In the genomic region with DNA sequence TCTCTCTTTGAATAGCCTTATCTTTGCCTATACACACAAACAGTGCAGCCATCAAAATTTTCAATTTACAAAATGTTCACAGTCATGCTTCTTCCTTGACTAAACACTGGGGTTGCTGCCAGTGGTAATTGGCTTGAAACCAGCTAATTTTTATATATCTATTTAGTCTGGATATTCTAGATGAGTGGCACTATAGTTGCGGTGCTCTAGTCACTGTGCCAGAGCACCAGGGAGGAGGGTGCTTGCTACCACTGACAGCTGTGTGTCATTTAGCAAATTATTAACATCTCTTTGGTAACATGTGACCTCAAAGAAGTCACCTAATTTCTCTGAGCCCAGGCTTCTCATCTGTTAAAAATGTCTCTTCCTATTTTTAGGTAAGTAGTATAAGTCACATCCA, we compare ENCODE assay signal across 1 cellular context.
TF ChIP-seq lines count a peak whose summit lies in the region.

No MANE protein-coding gene starts in this region.

TF ChIP-seq in A549, 52 proteins besides CTCF, POLR2A, EP300 and RAD21 (continued from another document):
- TF ChIP-seq, protein P1, sequence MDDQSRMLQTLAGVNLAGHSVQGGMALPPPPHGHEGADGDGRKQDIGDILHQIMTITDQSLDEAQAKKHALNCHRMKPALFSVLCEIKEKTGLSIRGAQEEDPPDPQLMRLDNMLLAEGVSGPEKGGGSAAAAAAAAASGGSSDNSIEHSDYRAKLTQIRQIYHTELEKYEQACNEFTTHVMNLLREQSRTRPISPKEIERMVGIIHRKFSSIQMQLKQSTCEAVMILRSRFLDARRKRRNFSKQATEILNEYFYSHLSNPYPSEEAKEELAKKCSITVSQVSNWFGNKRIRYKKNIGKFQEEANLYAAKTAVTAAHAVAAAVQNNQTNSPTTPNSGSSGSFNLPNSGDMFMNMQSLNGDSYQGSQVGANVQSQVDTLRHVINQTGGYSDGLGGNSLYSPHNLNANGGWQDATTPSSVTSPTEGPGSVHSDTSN (IDR thresholded peaks at IDR 0.05) = no peak
- no peak for TF ChIP-seq TFCP2L1 (CRISPR knock-in tag; IDR thresholded peaks at IDR 0.05)
